Comparison of ENCODE assay signal across 8 cellular contexts in the genomic region with DNA sequence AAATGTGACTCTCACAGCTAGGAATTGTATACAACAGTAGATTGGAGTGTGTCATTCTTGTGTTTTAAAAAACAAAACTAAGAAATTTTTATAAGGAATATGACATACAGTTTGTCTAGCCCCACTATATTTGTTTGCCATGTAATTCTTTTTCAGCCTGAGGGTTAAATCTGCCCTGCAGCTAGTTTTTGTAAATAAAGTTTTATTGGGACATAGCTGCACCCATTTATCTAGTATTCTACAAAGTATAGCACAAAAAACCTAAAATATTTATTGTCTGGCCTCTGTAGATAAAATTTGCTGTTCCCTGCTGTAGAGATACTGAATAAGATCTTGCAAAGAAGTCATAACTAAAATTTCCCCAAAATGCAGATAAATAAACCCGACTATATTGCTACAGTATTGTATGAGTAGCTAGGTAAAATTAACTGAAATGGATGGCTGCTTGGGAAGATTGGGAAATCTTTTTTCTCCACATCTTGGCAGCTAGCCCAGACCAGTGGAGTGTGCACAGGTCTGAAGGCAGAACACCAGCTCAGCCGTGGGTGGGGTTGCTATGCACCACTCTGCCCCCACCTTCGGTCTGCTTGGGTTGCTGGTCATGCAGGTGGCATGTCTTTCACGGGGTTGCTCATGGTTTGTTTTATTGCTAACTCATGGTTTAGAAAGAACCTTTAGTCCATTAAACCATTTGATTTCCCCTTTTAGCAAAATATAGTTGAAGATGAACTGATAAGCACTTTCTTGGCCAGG.
A peak's percentile ranks its signal among the peaks of the same experiment; 100 is the strongest.
DNase-seq lines count a peak whose midpoint lies in the region; ATAC-seq and FAIRE-seq lines count a peak whose summit lies in the region.

No MANE protein-coding gene starts in this region.

- no peak overlapping the region for H3K4me3 ChIP-seq in trophoblast cell (ENCODE audit: low read depth, low read length)

- H3K14ac ChIP-seq in trophoblast cell (ENCODE audit: low read length): no peak overlapping the region

- peaks cover 1 to 3% of the 10 kb centered on the region in 2 experiments for H3K36me3 ChIP-seq in trophoblast cell (ENCODE audit: control insufficient read depth in 1 of 2, insufficient read depth in 2 of 2, low read length in 2 of 2)

- POLR2A ChIA-PET in activated CD4-positive, alpha-beta memory T cell treated with anti-CD3 and anti-CD28 coated beads for 36 hours (lab: Charles Lee): interaction anchor here (1.2 to 2.0 kb wide), 2 partner anchors 85 to 86 kb away, joined by 3 to 12 read pairs; no protein-coding TSS in a partner anchor
- POLR2A ChIA-PET in activated CD4-positive, alpha-beta memory T cell treated with anti-CD3 and anti-CD28 coated beads, Interleukin-2, amount 10 ng/mL, durations not matched to agents 7 days and 5 days (lab: Charles Lee): interaction anchor here (1.0 to 5.9 kb wide), 3 partner anchors 86 to 170 kb away, joined by 4 to 43 read pairs (median 6); a partner anchor contains a TSS

- no peak overlapping the region for H4K8ac ChIP-seq in trophoblast cell (ENCODE audit: low read depth, low read length)

- intact Hi-C loops in activated CD4-positive, alpha-beta memory T cell treated with anti-CD3 and anti-CD28 coated beads for 36 hours (cut with micrococcal nuclease): loop anchor here (1.0 kb wide), 8 partner anchors 11 to 170 kb away; no protein-coding TSS in a partner anchor

- H2BK5ac ChIP-seq in trophoblast cell (ENCODE audit: low read depth, low read length, poor library complexity): no peak overlapping the region

- CTCF ChIA-PET in activated CD4-positive, alpha-beta memory T cell treated with anti-CD3 and anti-CD28 coated beads for 36 hours (lab: Charles Lee): interaction anchor here (0.8 to 7.6 kb wide), 19 partner anchors 9 to 594 kb away, joined by 3 to 176 read pairs (median 5); a partner anchor contains a TSS
- CTCF ChIA-PET in activated CD4-positive, alpha-beta memory T cell treated with anti-CD3 and anti-CD28 coated beads, Interleukin-2, amount 10 ng/mL, durations not matched to agents 7 days and 5 days (lab: Charles Lee): interaction anchor here (0.6 to 4.6 kb wide), 21 partner anchors 11 to 597 kb away, joined by 3 to 160 read pairs (median 4); a partner anchor contains a TSS

- FAIRE-seq in HTR-8/SVneo (lab: Jason Lieb, UNC): peak; percentile 62

- no peaks in the 10 kb centered on the region for H3K9me3 Mint-ChIP-seq in activated CD4-positive, alpha-beta memory T cell treated with anti-CD3 and anti-CD28 coated beads for 36 hours
- no peaks in the 10 kb centered on the region for H3K9me3 Mint-ChIP-seq in activated CD4-positive, alpha-beta memory T cell treated with anti-CD3 and anti-CD28 coated beads, Interleukin-2, amount 10 ng/mL, durations not matched to agents 7 days and 5 days
- H3K9me3 Mint-ChIP-seq in immature natural killer cell: no peaks in the 10 kb centered on the region

- H3K18ac ChIP-seq in trophoblast cell (ENCODE audit: low read length): no peak overlapping the region

- H3K23ac ChIP-seq in trophoblast cell (ENCODE audit: low read length): no peak overlapping the region

- no peaks in the 10 kb centered on the region for H3K9me3 ChIP-seq in trophoblast cell (ENCODE audit: insufficient read depth, low read depth, low read length)

- no peak overlapping the region for H2AK5ac ChIP-seq in trophoblast cell (ENCODE audit: low read length)

- H3K27ac ChIP-seq in trophoblast cell (ENCODE audit: low read depth, low read length): no peak overlapping the region

- no peak overlapping the region for H2BK120ac ChIP-seq in trophoblast cell (ENCODE audit: insufficient read depth, low read length, poor library complexity)

- H2AFZ ChIP-seq in trophoblast cell (ENCODE audit: insufficient read depth, low read length, poor library complexity): no peak overlapping the region

- peaks cover 5% of the 10 kb centered on the region for H3K36me3 Mint-ChIP-seq in activated CD4-positive, alpha-beta memory T cell treated with anti-CD3 and anti-CD28 coated beads for 36 hours
- peaks cover 41% of the 10 kb centered on the region for H3K36me3 Mint-ChIP-seq in activated CD4-positive, alpha-beta memory T cell treated with anti-CD3 and anti-CD28 coated beads, Interleukin-2, amount 10 ng/mL, durations not matched to agents 7 days and 5 days (ENCODE audit: low read depth)
- H3K36me3 Mint-ChIP-seq in immature natural killer cell: peaks cover 0 to 9% (median 8%) of the 10 kb centered on the region in 3 donors

- H3K4ac ChIP-seq in trophoblast cell (ENCODE audit: low read depth, low read length): no peak overlapping the region

- no CpG with 5 or more reads among the region's 4 CpGs for WGBS in trophoblast cell (ENCODE audit: extremely low coverage, insufficient coverage, insufficient read length)

- no peak overlapping the region for H3K27ac Mint-ChIP-seq in activated CD4-positive, alpha-beta memory T cell treated with anti-CD3 and anti-CD28 coated beads for 36 hours
- no peak overlapping the region for H3K27ac Mint-ChIP-seq in activated CD4-positive, alpha-beta memory T cell treated with anti-CD3 and anti-CD28 coated beads, Interleukin-2, amount 10 ng/mL, durations not matched to agents 7 days and 5 days
- peak overlapping the region in 3 of 6 donors; percentile 15 to 34 (median 24) for H3K27ac Mint-ChIP-seq in immature natural killer cell

- H2BK12ac ChIP-seq in trophoblast cell (ENCODE audit: low read length): no peak overlapping the region

- peaks cover 45% of the 10 kb centered on the region for H3K4me1 Mint-ChIP-seq in activated CD4-positive, alpha-beta memory T cell treated with anti-CD3 and anti-CD28 coated beads for 36 hours (ENCODE audit: low read depth)
- peaks cover 22% of the 10 kb centered on the region for H3K4me1 Mint-ChIP-seq in activated CD4-positive, alpha-beta memory T cell treated with anti-CD3 and anti-CD28 coated beads, Interleukin-2, amount 10 ng/mL, durations not matched to agents 7 days and 5 days
- peaks cover 18 to 26% of the 10 kb centered on the region in 2 donors for H3K4me1 Mint-ChIP-seq in immature natural killer cell

- no peaks in the 10 kb centered on the region for H3K27me3 ChIP-seq in trophoblast cell (ENCODE audit: insufficient read depth, low read length)

- no peak overlapping the region for H3K9ac ChIP-seq in trophoblast cell (ENCODE audit: low read length)

- peak; percentile 19 for DNase-seq in activated CD4-positive, alpha-beta memory T cell treated with anti-CD3 and anti-CD28 coated beads for 36 hours
- no peak for DNase-seq in activated CD4-positive, alpha-beta memory T cell treated with anti-CD3 and anti-CD28 coated beads, Interleukin-2, amount 10 ng/mL, durations not matched to agents 7 days and 5 days
- DNase-seq in HTR-8/SVneo (ENCODE audit: insufficient read length, low spot score) (peak; percentile 59), SHP77 treated with DMSO at 0.1 percent for 48 hours (lab: John Stamatoyannopoulos, UW) (peak; percentile 55), fibroblast of peridontal ligament (ENCODE audit: extremely low read depth) (peak; percentile 65), trophoblast cell (peak; percentile 71 to 82), immature natural killer cell (no peak)

- no peak overlapping the region for H3K4me3 Mint-ChIP-seq in activated CD4-positive, alpha-beta memory T cell treated with anti-CD3 and anti-CD28 coated beads for 36 hours
- H3K4me3 Mint-ChIP-seq in activated CD4-positive, alpha-beta memory T cell treated with anti-CD3 and anti-CD28 coated beads, Interleukin-2, amount 10 ng/mL, durations not matched to agents 7 days and 5 days: no peak overlapping the region
- H3K4me3 Mint-ChIP-seq in immature natural killer cell: no peak overlapping the region

- no peak overlapping the region for H4K12ac ChIP-seq in trophoblast cell (ENCODE audit: low read depth, low read length)

- H3K79me2 ChIP-seq in trophoblast cell (ENCODE audit: control insufficient read depth, insufficient read depth, low read length, poor library complexity): no peaks in the 10 kb centered on the region

- no peak overlapping the region for H3K4me2 ChIP-seq in trophoblast cell (ENCODE audit: low read length)

- no peak for ATAC-seq in GM19455 (IDR thresholded peaks at IDR 0.05; ENCODE audit: unreplicated experiment)

- no peak overlapping the region for H4K91ac ChIP-seq in trophoblast cell (ENCODE audit: low read depth, low read length)

- no peaks in the 10 kb centered on the region for H3K27me3 Mint-ChIP-seq in activated CD4-positive, alpha-beta memory T cell treated with anti-CD3 and anti-CD28 coated beads for 36 hours
- no peaks in the 10 kb centered on the region for H3K27me3 Mint-ChIP-seq in activated CD4-positive, alpha-beta memory T cell treated with anti-CD3 and anti-CD28 coated beads, Interleukin-2, amount 10 ng/mL, durations not matched to agents 7 days and 5 days
- H3K27me3 Mint-ChIP-seq in immature natural killer cell (ENCODE audit: low read depth in 3 of 3): no peaks in the 10 kb centered on the region

- H3K79me1 ChIP-seq in trophoblast cell (ENCODE audit: low read length): no peaks in the 10 kb centered on the region

- H3K4me1 ChIP-seq in trophoblast cell (ENCODE audit: control insufficient read depth in 1 of 2, insufficient read depth in 2 of 2, low read length in 2 of 2): no peaks in the 10 kb centered on the region

Comparison
In these comparisons a context has a peak if more than half of its experiments do, and no peak if none do; other contexts are left out.
1. DNase-seq: peak in activated CD4-positive, alpha-beta memory T cell treated with anti-CD3 and anti-CD28 coated beads for 36 hours (single experiment), HTR-8/SVneo (single experiment), SHP77 treated with DMSO at 0.1 percent for 48 hours (single experiment), fibroblast of peridontal ligament (single experiment) and trophoblast cell (2 of 2); none in activated CD4-positive, alpha-beta memory T cell treated with anti-CD3 and anti-CD28 coated beads, Interleukin-2, amount 10 ng/mL, durations not matched to agents 7 days and 5 days (single experiment) and immature natural killer cell (0 of 3).